ENCODE assay signal across 9 cellular contexts in genomic region chr12:93847517-93848452, GRCh38.
DNase-seq lines count a peak whose midpoint lies in the region; ATAC-seq, FAIRE-seq and TF ChIP-seq lines count a peak whose summit lies in the region.
"Had no signal": no experiment of that assay in that cellular context is flagged by ENCODE, and none has a peak within 500 bp of the region (broad histone marks: within the 10 kb centered on the region; RNA-seq: fewer than 3 reads in every experiment).

No MANE protein-coding gene starts in this region.

- TF ChIP-seq POLR2A in GM12878 (IDR thresholded peaks at IDR 0.05; ENCODE audit: low read depth, low read length) = no peak

- 46% methylated on average over 7 of the region's 7 CpGs for WGBS in GM12878 (ENCODE audit: insufficient coverage, insufficient replicate concordance, low lambda C conversion rate, missing lambda C conversion rate)

- peaks cover 14% of the 10 kb centered on the region for H3K36me3 Mint-ChIP-seq in CD8-positive, alpha-beta T cell

- in situ Hi-C loops in GM12878 (cut with MboI) = no loop called here

- H3K4me3 ChIP-seq in GM12864 (ENCODE audit: low read depth, low read length) (no peak overlapping the region), GM12878 (no peak overlapping the region)
- no peak overlapping the region for H3K4me3 ChIP-seq in CD8-positive, alpha-beta T cell (ENCODE audit: low read depth, low read length)

- H3K9me3 ChIP-seq in GM12878 (replicated peaks; ENCODE audit: control insufficient read depth, insufficient read depth, low read length) = no peaks in the 10 kb centered on the region; the same call in 2 of the 3 replicates
- H3K9me3 ChIP-seq in CD8-positive, alpha-beta T cell (ENCODE audit: low read length) = no peaks in the 10 kb centered on the region

- 0 out of 2 replicates have a peak overlapping the region, but pooled peaks have one; percentile 17 for H3K27ac ChIP-seq in GM12878 (ENCODE audit: control insufficient read depth, insufficient read depth)
- H3K27ac ChIP-seq in CD8-positive, alpha-beta T cell (ENCODE audit: low read depth, low read length) = no peak overlapping the region

- peaks cover 4% of the 10 kb centered on the region for H3K9me3 Mint-ChIP-seq in CD8-positive, alpha-beta T cell

- peak; percentile 90 for FAIRE-seq in GM12878 (lab: Jason Lieb, UNC)

- intact Hi-C loops in GM12878 (cut with micrococcal nuclease; ENCODE audit: unreplicated experiment) = loop anchor here (5.0 kb wide), 2 partner anchors 170 to 275 kb away; partner anchors contain the start of genes CRADD and SOCS2
- intact Hi-C loops in CD8-positive, alpha-beta T cell (cut with DNase I, micrococcal nuclease) = no loop called here

- peaks cover 21% of the 10 kb centered on the region for H3K4me1 ChIP-seq in GM12878 (ENCODE audit: control insufficient read depth, insufficient read depth, low read length)
- peaks cover 12% of the 10 kb centered on the region for H3K4me1 ChIP-seq in CD8-positive, alpha-beta T cell (ENCODE audit: insufficient read depth, low read length)

- CTCF ChIA-PET in GM12878 (lab: Yijun Ruan, JAX) = interaction anchor here (0.8 to 1.3 kb wide), 3 partner anchors 12 to 278 kb away, joined by 3 to 4 read pairs (median 3); no protein-coding TSS in a partner anchor
- CTCF ChIA-PET in CD8-positive, alpha-beta T cell (lab: Charles Lee) = no interaction called here

- ATAC-seq in GM21390 (IDR thresholded peaks at IDR 0.05; ENCODE audit: unreplicated experiment) = peak; percentile 84
- ATAC-seq in HG03469 (IDR thresholded peaks at IDR 0.05; ENCODE audit: unreplicated experiment) = peak; percentile 75
- peak; percentile 93 for ATAC-seq in GM12878
- ATAC-seq in CD8-positive, alpha-beta T cell = no peak

- TF ChIP-seq CTCF in GM12864 (IDR thresholded peaks at IDR 0.05; ENCODE audit: low read depth, low read length, missing control alignments) (no peak), GM12878 (IDR thresholded peaks at IDR 0.05 in 2 of 3, conservative IDR thresholded peaks at IDR 0.05 in 1 of 3; ENCODE audit: control insufficient read depth in 2 of 3, extremely low read depth in 1 of 3, insufficient read depth in 1 of 3, low read depth in 3 of 3, low read length in 3 of 3) (no peak)
- no peak for TF ChIP-seq CTCF in CD8-positive, alpha-beta T cell (IDR thresholded peaks at IDR 0.05)

- no peak overlapping the region for H2AFZ ChIP-seq in GM12878 (ENCODE audit: control insufficient read depth, low read depth, low read length)

- peak; percentile 16; the same call in 1 of the 2 replicates for TF ChIP-seq RAD21 in GM12878 (IDR thresholded peaks at IDR 0.05; ENCODE audit: insufficient read depth, low read depth, low read length)

- no peak overlapping the region for H3K27ac Mint-ChIP-seq in CD8-positive, alpha-beta T cell

- peak overlapping the region; percentile 53; the same call in 1 of the 2 replicates for H3K4me2 ChIP-seq in GM12878 (ENCODE audit: control insufficient read depth, insufficient read depth)

- H3K4me1 Mint-ChIP-seq in CD8-positive, alpha-beta T cell (ENCODE audit: low read depth) = peaks cover 28% of the 10 kb centered on the region

- peak; percentile 80 for DNase-seq in GM12864 (ENCODE audit: low read depth)
- peak; percentile 82 for DNase-seq in GM12878 (ENCODE audit: low read depth, low spot score)
- no peak for DNase-seq in CD8-positive, alpha-beta T cell
- DNase-seq in RKO (ENCODE audit: low spot score) = no peak
- DNase-seq in NCI-H1092 (lab: John Stamatoyannopoulos, UW) = no peak
- no peak for DNase-seq in NCI-H1417 treated with DMSO at 0.1 percent for 48 hours (lab: John Stamatoyannopoulos, UW)
- DNase-seq: stimulated activated CD4-positive, alpha-beta T cell treated with anti-CD3 and anti-CD28 coated beads, Interleukin-2, amount 100 ng/mL, for 24 hours had no signal

- H3K79me2 ChIP-seq in GM12878 (ENCODE audit: control insufficient read depth, insufficient read depth, low read length) = no peaks in the 10 kb centered on the region

- H4K20me1 ChIP-seq in GM12878 (ENCODE audit: control insufficient read depth, insufficient read depth) = no peaks in the 10 kb centered on the region

- no peaks in the 10 kb centered on the region for H3K36me3 ChIP-seq in GM12878 (ENCODE audit: control insufficient read depth in 2 of 2, insufficient read depth in 2 of 2, low read length in 1 of 2)
- H3K36me3 ChIP-seq in CD8-positive, alpha-beta T cell (ENCODE audit: insufficient read depth, low read length) = no peaks in the 10 kb centered on the region

- no peak overlapping the region for H3K4me3 Mint-ChIP-seq in CD8-positive, alpha-beta T cell

- POLR2A ChIA-PET in GM12878 (lab: Charles Lee) = no interaction called here
- POLR2A ChIA-PET in CD8-positive, alpha-beta T cell (lab: Charles Lee) = no interaction called here

- no peak overlapping the region for H3K9ac ChIP-seq in GM12878 (ENCODE audit: control insufficient read depth, insufficient read depth, low read length)

- no peaks in the 10 kb centered on the region for H3K27me3 ChIP-seq in GM12878 (replicated peaks in 1 of 2; ENCODE audit: control insufficient read depth in 2 of 2, insufficient read depth in 2 of 2, low read length in 1 of 2)
- no peaks in the 10 kb centered on the region for H3K27me3 ChIP-seq in CD8-positive, alpha-beta T cell (ENCODE audit: insufficient read depth, low read length)

- BruUV-seq in GM12878 (replicated peaks; lab: Mats Ljungman, UMichigan) = no TSS peak

- RAD21 ChIA-PET in GM12878 (lab: Charles Lee; ENCODE audit: unreplicated experiment) = interaction anchor here (0.8 kb wide), 1 partner anchor 12 kb away, joined by 3 read pairs; no protein-coding TSS in a partner anchor

- H3K27me3 Mint-ChIP-seq in CD8-positive, alpha-beta T cell (ENCODE audit: low read depth) = no peaks in the 10 kb centered on the region

- peak; percentile 98 for TF ChIP-seq EP300 in GM12878 (IDR thresholded peaks at IDR 0.05; ENCODE audit: borderline replicate concordance in 1 of 2, control insufficient read depth in 1 of 2, low read depth in 2 of 2, low read length in 2 of 2)

- SMC1A ChIA-PET in GM12878 (lab: Charles Lee; ENCODE audit: uncharacterized antibody, unreplicated experiment) = interaction anchor here (0.6 to 1.0 kb wide), 3 partner anchors 19 to 278 kb away, joined by 3 to 6 read pairs (median 3); no protein-coding TSS in a partner anchor

TF ChIP-seq in GM12878, 131 proteins besides CTCF, POLR2A, EP300 and RAD21 (continues in another document):
- TF ChIP-seq REST (IDR thresholded peaks at IDR 0.05; ENCODE audit: low read depth, low read length) = no peak
- no peak for TF ChIP-seq ESRRA (IDR thresholded peaks at IDR 0.05; ENCODE audit: low read length)
- peak; percentile 92 for TF ChIP-seq ATF7 (IDR thresholded peaks at IDR 0.05; ENCODE audit: low read depth)
- TF ChIP-seq MEF2B (IDR thresholded peaks at IDR 0.05; ENCODE audit: partially characterized antibody, poor library complexity, severe bottlenecking) = peak; percentile 74
- peak; percentile 98 for TF ChIP-seq RUNX3 (IDR thresholded peaks at IDR 0.05; ENCODE audit: low read length)
- peak; percentile 83 for TF ChIP-seq EED (IDR thresholded peaks at IDR 0.05; ENCODE audit: low read depth)
- TF ChIP-seq MEF2A (IDR thresholded peaks at IDR 0.05; ENCODE audit: insufficient read depth, low read depth, low read length) = peak; percentile 76
- TF ChIP-seq GABPA (IDR thresholded peaks at IDR 0.05; ENCODE audit: low read depth) = peak; percentile 33; the same call in 1 of the 2 replicates
- TF ChIP-seq TCF3 (IDR thresholded peaks at IDR 0.05; ENCODE audit: borderline replicate concordance, insufficient read depth, low read depth, low read length) = peak; percentile 71; the same call in 1 of the 2 replicates
- TF ChIP-seq HDAC2 (IDR thresholded peaks at IDR 0.05) = no peak; the same call in 1 of the 2 replicates
- TF ChIP-seq PAX8 (IDR thresholded peaks at IDR 0.05) = peak; percentile 71
- TF ChIP-seq YY1 (IDR thresholded peaks at IDR 0.05; ENCODE audit: low read depth, low read length) = 0 out of 2 replicates have a peak, but pooled peaks have one; percentile 27
- peak; percentile 79 for TF ChIP-seq MYB (IDR thresholded peaks at IDR 0.05; ENCODE audit: borderline replicate concordance, low read depth, low read length)
- peak; percentile 97 for TF ChIP-seq TBL1XR1 (IDR thresholded peaks at IDR 0.05; ENCODE audit: low read depth, low read length)
- peak; percentile 72; the same call in 1 of the 2 replicates for TF ChIP-seq STAT3 (IDR thresholded peaks at IDR 0.05; ENCODE audit: low read depth, low read length)
- TF ChIP-seq NR2F1 (conservative IDR thresholded peaks at IDR 0.05) = peak; percentile 82
- TF ChIP-seq TAF1 (IDR thresholded peaks at IDR 0.05; ENCODE audit: borderline replicate concordance, low read depth, low read length) = 0 out of 2 replicates have a peak, but pooled peaks have one; percentile 20
- peak; percentile 47 for TF ChIP-seq RAD51 (IDR thresholded peaks at IDR 0.05)
- TF ChIP-seq RFX5 (IDR thresholded peaks at IDR 0.05; ENCODE audit: low read depth, low read length) = no peak
- TF ChIP-seq IRF4 (IDR thresholded peaks at IDR 0.05; ENCODE audit: low read depth, low read length) = peak; percentile 98
- peak; percentile 85 for TF ChIP-seq CREM (IDR thresholded peaks at IDR 0.05; ENCODE audit: low read depth)

Comparison
In these comparisons a context has a peak if more than half of its experiments do, and no peak if none do; other contexts are left out.
1. DNase-seq: peak in GM12864 (single experiment) and GM12878 (single experiment); none in CD8-positive, alpha-beta T cell (0 of 7), RKO (single experiment), NCI-H1092 (single experiment) and NCI-H1417 treated with DMSO at 0.1 percent for 48 hours (single experiment).